11 cellular contexts compared by ENCODE assay signal in genomic region chr7:44631458-44632115, GRCh38. TPM values are rescaled to one million over a fixed set of nuclear protein-coding genes. Genes with fewer than 3 reads are reported as not detected.
A peak's percentile ranks its signal among the peaks of the same experiment; 100 is the strongest.
DNase-seq lines count a peak whose midpoint lies in the region; ATAC-seq and TF ChIP-seq lines count a peak whose summit lies in the region.
"Had no signal": no experiment of that assay in that cellular context is flagged by ENCODE, and none has a peak within 500 bp of the region (broad histone marks: within the 10 kb centered on the region; RNA-seq: fewer than 3 reads in every experiment).

No MANE protein-coding gene starts in this region.

- peak; percentile 56 for ATAC-seq in effector memory CD8-positive, alpha-beta T cell (replicated peaks)
- ATAC-seq in HG02970 (IDR thresholded peaks at IDR 0.05; ENCODE audit: low FRiP score, unreplicated experiment): no peak

- 39 to 40% methylated on average over 6 of the region's 6 CpGs for WGBS in sigmoid colon, 2 donors

- TF ChIP-seq EP300 in sigmoid colon (IDR thresholded peaks at IDR 0.05): no peak

- H3K27ac Mint-ChIP-seq in effector memory CD8-positive, alpha-beta T cell: peak overlapping the region; percentile 95 to 99

- H3K4me1 ChIP-seq in Peyer's patch: peaks cover 4 to 64% (median 34%) of the 10 kb centered on the region in 4 donors
- peaks cover 0 to 54% (median 49%) of the 10 kb centered on the region in 4 donors for H3K4me1 ChIP-seq in sigmoid colon

- H3K27me3 ChIP-seq in Peyer's patch: no peaks in the 10 kb centered on the region
- no peaks in the 10 kb centered on the region for H3K27me3 ChIP-seq in sigmoid colon

- H3K27me3 Mint-ChIP-seq in effector memory CD8-positive, alpha-beta T cell: no peaks in the 10 kb centered on the region

- peaks cover 71% of the 10 kb centered on the region for H3K36me3 Mint-ChIP-seq in effector memory CD8-positive, alpha-beta T cell (ENCODE audit: insufficient read depth)

- H3K9me3 ChIP-seq in Peyer's patch (no peaks in the 10 kb centered on the region), sigmoid colon (no peaks in the 10 kb centered on the region)

- H3K36me3 ChIP-seq in Peyer's patch (peaks cover 0 to 6% (median 0%) of the 10 kb centered on the region in 3 donors), sigmoid colon (peaks cover 0 to 23% (median 6%) of the 10 kb centered on the region in 4 donors)

- intact Hi-C loops in sigmoid colon (cut with DNase I): no loop called here

- H3K4me3 ChIP-seq in Peyer's patch (no peak overlapping the region), sigmoid colon (no peak overlapping the region)

- H3K27ac ChIP-seq in Peyer's patch (peak overlapping the region; percentile 83 to 93 (median 90)), sigmoid colon (peak overlapping the region; percentile 21 to 86 (median 79)), substantia nigra (ENCODE audit: low read depth, low read length, poor library complexity, severe bottlenecking) (no peak overlapping the region)
- H3K27ac ChIP-seq: 22Rv1 had no signal

- H3K4me1 Mint-ChIP-seq in effector memory CD8-positive, alpha-beta T cell (ENCODE audit: low read depth in 2 of 2): peaks cover 70 to 72% of the 10 kb centered on the region in 2 donors

- no peaks in the 10 kb centered on the region for H3K9me3 Mint-ChIP-seq in effector memory CD8-positive, alpha-beta T cell

- H3K4me3 Mint-ChIP-seq in effector memory CD8-positive, alpha-beta T cell: peak overlapping the region; percentile 74 to 75

- TF ChIP-seq POLR2A in Peyer's patch (IDR thresholded peaks at IDR 0.05): no peak
- TF ChIP-seq POLR2A in sigmoid colon (IDR thresholded peaks at IDR 0.05): no peak

- DNase-seq in NCI-H345 (lab: John Stamatoyannopoulos, UW) (peak; percentile 4), NCI-H345 treated with DMSO at 0.1 percent for 48 hours (lab: John Stamatoyannopoulos, UW; ENCODE audit: unreplicated experiment) (no peak), Peyer's patch (no peak), sigmoid colon (no peak), NK-92 (lab: John Stamatoyannopoulos, UW; ENCODE audit: unreplicated experiment) (no peak), substantia nigra (lab: John Stamatoyannopoulos, UW) (no peak)
- peak; percentile 53 to 61 (median 57) for DNase-seq in effector memory CD8-positive, alpha-beta T cell
- DNase-seq: glutamatergic neuron, NCI-H2107 had no signal

- TF ChIP-seq CTCF in Peyer's patch (IDR thresholded peaks at IDR 0.05) (peak in 1 of 6 experiments; percentile 7), sigmoid colon (IDR thresholded peaks at IDR 0.05) (no peak)

RNA-seq across cellular contexts. Expression of gene OGDH, which starts 25.2 kb away (rescaled TPM):
- total RNA-seq in Peyer's patch (100 to 1,000 TPM in 3 of 4 donors, 10 to 100 TPM in 1; 88.3 to 246 (median 217) TPM), sigmoid colon (100 to 1,000 TPM in 2 of 4 donors, 10 to 100 TPM in 2; 65.5 to 102 (median 98.3) TPM)
- polyA plus RNA-seq in sigmoid colon: 10 to 100 TPM; 39.0 to 74.4 (median 68.0) TPM

RNA-seq across cellular contexts. Expression of gene TMED4, which starts 49.6 kb away (rescaled TPM):
- total RNA-seq in Peyer's patch (100 to 1,000 TPM in 3 of 4 donors, 10 to 100 TPM in 1; 80.9 to 319 (median 262) TPM), sigmoid colon (100 to 1,000 TPM; 114 to 209 (median 154) TPM)
- polyA plus RNA-seq in sigmoid colon: 10 to 100 TPM; 18.6 to 49.8 (median 20.8) TPM

RNA-seq across cellular contexts. Expression of gene DDX56, which starts 57.9 kb away (rescaled TPM):
- total RNA-seq in Peyer's patch: 10 to 100 TPM; 67.8 to 96.4 (median 88.9) TPM
- 10 to 100 TPM; 27.8 to 56.1 (median 44.2) TPM for total RNA-seq in sigmoid colon
- polyA plus RNA-seq in sigmoid colon: 10 to 100 TPM; 14.6 to 60.5 (median 19.2) TPM

Comparison
In these comparisons a context has a peak if more than half of its experiments do, and no peak if none do; other contexts are left out.
1. DNase-seq: peak in NCI-H345 (single experiment) and effector memory CD8-positive, alpha-beta T cell (3 of 3); none in NCI-H345 treated with DMSO at 0.1 percent for 48 hours (single experiment), Peyer's patch (0 of 3), sigmoid colon (single experiment), NK-92 (single experiment) and substantia nigra (0 of 49).